In genomic region chr4:140092094-140092820, GRCh38 we compare ENCODE assay signal across 8 cellular contexts.
DNase-seq lines count a peak whose midpoint lies in the region; ATAC-seq and TF ChIP-seq lines count a peak whose summit lies in the region.

No MANE protein-coding gene starts in this region.

- H3K27ac ChIP-seq in ascending aorta: peak overlapping the region; percentile 25 to 28

- peak overlapping the region; percentile 86 for H3K4me2 ChIP-seq in skeletal muscle satellite cell (ENCODE audit: low read length)

- TF ChIP-seq CTCF in ascending aorta (IDR thresholded peaks at IDR 0.05): no peak

- H3K9me3 ChIP-seq in ascending aorta: no peaks in the 10 kb centered on the region
- H3K9me3 ChIP-seq in skeletal muscle satellite cell (replicated peaks; ENCODE audit: low read length): no peaks in the 10 kb centered on the region

- peak overlapping the region; percentile 27 to 32 for H3K4me3 ChIP-seq in ascending aorta
- peak overlapping the region; percentile 64 for H3K4me3 ChIP-seq in skeletal muscle satellite cell (ENCODE audit: low read length)

- peak overlapping the region; percentile 65 for H3K9ac ChIP-seq in skeletal muscle satellite cell (ENCODE audit: low read depth, low read length)

- ATAC-seq in HG03460 (IDR thresholded peaks at IDR 0.05; ENCODE audit: unreplicated experiment) (no peak), HG03095 (IDR thresholded peaks at IDR 0.05; ENCODE audit: unreplicated experiment) (no peak)

- H3K27me3 ChIP-seq in ascending aorta (no peaks in the 10 kb centered on the region), skeletal muscle satellite cell (ENCODE audit: control insufficient read depth, insufficient read depth, low read length) (no peaks in the 10 kb centered on the region)

- peak; percentile 40 for DNase-seq in ELR (ENCODE audit: low read depth)
- peak; percentile 85 to 92 for DNase-seq in NCI-H2081 (lab: John Stamatoyannopoulos, UW)
- DNase-seq in ascending aorta (ENCODE audit: low spot score in 2 of 2): no peak
- peak; percentile 49 for DNase-seq in iPS DF 4.7 (ENCODE audit: extremely low read depth, low spot score)
- no peak for DNase-seq in HUDEP-2 (lab: John Stamatoyannopoulos, UW; ENCODE audit: unreplicated experiment in 76 of 76)

- peaks cover 10 to 29% of the 10 kb centered on the region in 2 donors for H3K4me1 ChIP-seq in ascending aorta
- peaks cover 42% of the 10 kb centered on the region for H3K4me1 ChIP-seq in skeletal muscle satellite cell (ENCODE audit: control insufficient read depth, insufficient read depth, low read length)

- intact Hi-C loops in ascending aorta (cut with DNase I): no loop called here

- H3K36me3 ChIP-seq in ascending aorta: no peaks in the 10 kb centered on the region
- H3K36me3 ChIP-seq in skeletal muscle satellite cell (ENCODE audit: insufficient read depth, low read length): no peaks in the 10 kb centered on the region

Comparison
In these comparisons a context has a peak if more than half of its experiments do, and no peak if none do; other contexts are left out.
1. DNase-seq: peak in ELR (single experiment), NCI-H2081 (2 of 2) and iPS DF 4.7 (single experiment); none in ascending aorta (0 of 2) and HUDEP-2 (0 of 76).